ENCODE assay signal across 20 cellular contexts in the genomic region with DNA sequence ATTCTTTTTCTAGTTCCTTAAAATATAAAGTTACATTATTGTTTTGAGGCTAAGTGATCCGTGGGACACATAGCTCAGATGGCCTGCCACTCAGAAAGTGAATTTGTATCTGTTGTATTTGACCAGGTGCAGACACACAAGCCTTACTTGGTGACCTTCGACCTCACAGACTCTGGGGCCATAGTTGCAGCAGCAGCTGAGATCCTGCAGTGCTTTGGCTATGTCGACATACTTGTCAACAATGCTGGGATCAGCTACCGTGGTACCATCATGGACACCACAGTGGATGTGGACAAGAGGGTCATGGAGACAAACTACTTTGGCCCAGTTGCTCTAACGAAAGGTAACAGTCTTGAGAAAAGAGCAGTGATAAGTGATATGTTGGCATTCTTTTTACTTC. TPM values are rescaled to one million over a fixed set of nuclear protein-coding genes. Genes with fewer than 3 reads are reported as not detected.
DNase-seq lines count a peak whose midpoint lies in the region; ATAC-seq, FAIRE-seq and TF ChIP-seq lines count a peak whose summit lies in the region.
"Had no signal": no experiment of that assay in that cellular context is flagged by ENCODE, and none has a peak within 500 bp of the region (broad histone marks: within the 10 kb centered on the region; RNA-seq: fewer than 3 reads in every experiment).

No MANE protein-coding gene starts in this region.

- no peaks in the 10 kb centered on the region for H3K27me3 ChIP-seq in CD8-positive, alpha-beta T cell (ENCODE audit: insufficient read depth, low read length)
- H3K27me3 ChIP-seq in psoas muscle (ENCODE audit: insufficient read depth in 3 of 3, low read length in 2 of 3) = no peaks in the 10 kb centered on the region
- H3K27me3 ChIP-seq: BLaER1 treated with 17β-estradiol and CSF1 and Interleukin-3, amounts not matched to agents 10 nM and 100 nM had no signal

- no peak overlapping the region for H3K4me3 Mint-ChIP-seq in CD8-positive, alpha-beta T cell
- H3K4me3 Mint-ChIP-seq in central memory CD8-positive, alpha-beta T cell = no peak overlapping the region
- H3K4me3 Mint-ChIP-seq: H9 had no signal

- POLR2A ChIA-PET in CD8-positive, alpha-beta T cell (lab: Charles Lee) = no interaction called here

- no peak for DNase-seq in CD8-positive, alpha-beta T cell
- DNase-seq in HTR-8/SVneo (ENCODE audit: insufficient read length, low spot score) (no peak), psoas muscle (peak in 1 of 2 donors; percentile 50), KBM-7 (no peak), pons (ENCODE audit: low spot score) (no peak), GM19239 (ENCODE audit: insufficient read length, low spot score) (no peak)
- no peak for DNase-seq in central memory CD8-positive, alpha-beta T cell (ENCODE audit: low spot score in 2 of 2)
- DNase-seq: GDM1, H9, NCI-H1105, NCI-H187, NCI-H2107, NCI-H2227 treated with DMSO at 0.1 percent for 48 hours, NCI-H510A treated with DMSO at 0.1 percent for 48 hours, NCI-H774, PC-3, RPMI8226, SIG-M5 had no signal

- H3K36me3 ChIP-seq in CD8-positive, alpha-beta T cell (ENCODE audit: insufficient read depth, low read length) = peaks cover 13% of the 10 kb centered on the region
- H3K36me3 ChIP-seq in psoas muscle (ENCODE audit: insufficient read depth in 1 of 2, low read depth in 1 of 2) = peaks cover 4 to 39% of the 10 kb centered on the region in 2 donors

- no peaks in the 10 kb centered on the region for H3K4me1 ChIP-seq in CD8-positive, alpha-beta T cell (ENCODE audit: insufficient read depth, low read length)
- peaks cover 36% of the 10 kb centered on the region for H3K4me1 ChIP-seq in psoas muscle

- no peak overlapping the region for H3K27ac ChIP-seq in CD8-positive, alpha-beta T cell (ENCODE audit: low read depth, low read length)
- H3K27ac ChIP-seq in psoas muscle = peak overlapping the region; percentile 38
- H3K27ac ChIP-seq: BLaER1 treated with 17β-estradiol and CSF1 and Interleukin-3, amounts not matched to agents 10 nM and 100 nM had no signal

- H3K9me3 Mint-ChIP-seq in CD8-positive, alpha-beta T cell = no peaks in the 10 kb centered on the region
- H3K9me3 Mint-ChIP-seq in central memory CD8-positive, alpha-beta T cell = no peaks in the 10 kb centered on the region
- H3K9me3 Mint-ChIP-seq: H9 had no signal

- no peak for TF ChIP-seq CTCF in CD8-positive, alpha-beta T cell (IDR thresholded peaks at IDR 0.05)
- TF ChIP-seq CTCF in psoas muscle (IDR thresholded peaks at IDR 0.05) = no peak

- intact Hi-C loops in CD8-positive, alpha-beta T cell (cut with DNase I, micrococcal nuclease) = loop anchor here in 1 of 2 experiments (5.0 kb wide), 1 partner anchor 66 kb away; no protein-coding TSS in a partner anchor
- intact Hi-C loops in psoas muscle (cut with DNase I) = no loop called here

- H3K4me3 ChIP-seq in CD8-positive, alpha-beta T cell (ENCODE audit: low read depth, low read length) = no peak overlapping the region
- no peak overlapping the region for H3K4me3 ChIP-seq in psoas muscle
- H3K4me3 ChIP-seq: BLaER1 treated with 17β-estradiol and CSF1 and Interleukin-3, amounts not matched to agents 10 nM and 100 nM had no signal

- no peaks in the 10 kb centered on the region for H3K27me3 Mint-ChIP-seq in CD8-positive, alpha-beta T cell (ENCODE audit: low read depth)
- no peaks in the 10 kb centered on the region for H3K27me3 Mint-ChIP-seq in central memory CD8-positive, alpha-beta T cell

- H3K4me1 Mint-ChIP-seq in CD8-positive, alpha-beta T cell (ENCODE audit: low read depth) = no peaks in the 10 kb centered on the region
- peaks cover 6% of the 10 kb centered on the region for H3K4me1 Mint-ChIP-seq in central memory CD8-positive, alpha-beta T cell
- H3K4me1 Mint-ChIP-seq: H9 had no signal

- peaks cover 47% of the 10 kb centered on the region for H3K36me3 Mint-ChIP-seq in CD8-positive, alpha-beta T cell
- H3K36me3 Mint-ChIP-seq in central memory CD8-positive, alpha-beta T cell (ENCODE audit: insufficient read depth) = peaks cover 15% of the 10 kb centered on the region

- FAIRE-seq in HTR-8/SVneo (lab: Jason Lieb, UNC) = peak; percentile 97
- FAIRE-seq in GM19239 (lab: Jason Lieb, UNC) = no peak

- CTCF ChIA-PET in CD8-positive, alpha-beta T cell (lab: Charles Lee) = no interaction called here

- no peaks in the 10 kb centered on the region for H3K9me3 ChIP-seq in CD8-positive, alpha-beta T cell (ENCODE audit: low read length)
- no peaks in the 10 kb centered on the region for H3K9me3 ChIP-seq in psoas muscle

- peak overlapping the region; percentile 18 for H3K27ac Mint-ChIP-seq in CD8-positive, alpha-beta T cell
- H3K27ac Mint-ChIP-seq in central memory CD8-positive, alpha-beta T cell (ENCODE audit: low read depth) = peak overlapping the region; percentile 29

- in situ Hi-C loops in KBM-7 (cut with MboI; ENCODE audit: low pct_unique_long_range_greater_than_20kb, low sequenced_read_pairs) = no loop called here

- 51 to 69% (median 56%) methylated on average over 5 of the region's 5 CpGs for WGBS in psoas muscle, 3 donors

- no peak for ATAC-seq in CD8-positive, alpha-beta T cell
- no peak for ATAC-seq in central memory CD8-positive, alpha-beta T cell (replicated peaks; ENCODE audit: extremely low read depth, poor library complexity, severe bottlenecking)
- peak in 3 of 4 donors; percentile 45 to 79 (median 71) for ATAC-seq in psoas muscle
- ATAC-seq: PC-3, SK-N-SH treated with all-trans-retinoic acid at 6 μM for 48 hours had no signal

RNA-seq across cellular contexts. Expression of a gene that starts 30.5 kb away (rescaled TPM):
- 10 to 100 TPM; 23.4 to 26.2 TPM for total RNA-seq in CD8-positive, alpha-beta T cell
- total RNA-seq in psoas muscle = 10 to 100 TPM; 52.9 to 78.4 (median 58.6) TPM
- 100 to 1,000 TPM in 2 of 3 donors, 10 to 100 TPM in 1; 89.6 to 159 (median 109) TPM for polyA plus RNA-seq in psoas muscle

RNA-seq across cellular contexts. Expression of a gene that starts 56.7 kb away (rescaled TPM):
- total RNA-seq in CD8-positive, alpha-beta T cell = 1 to 10 TPM; 6.5 to 8.2 TPM
- total RNA-seq in psoas muscle = 10 to 100 TPM; 15.7 to 50.1 (median 37.7) TPM
- polyA plus RNA-seq in psoas muscle = 10 to 100 TPM; 23.6 to 31.9 (median 26.7) TPM

Comparison
In these comparisons a context has a peak if more than half of its experiments do, and no peak if none do; other contexts are left out.
1. ATAC-seq: peak in psoas muscle (3 of 4); none in CD8-positive, alpha-beta T cell (single experiment) and central memory CD8-positive, alpha-beta T cell (single experiment).